Comparison of ENCODE assay signal across 19 cellular contexts in the genomic region with DNA sequence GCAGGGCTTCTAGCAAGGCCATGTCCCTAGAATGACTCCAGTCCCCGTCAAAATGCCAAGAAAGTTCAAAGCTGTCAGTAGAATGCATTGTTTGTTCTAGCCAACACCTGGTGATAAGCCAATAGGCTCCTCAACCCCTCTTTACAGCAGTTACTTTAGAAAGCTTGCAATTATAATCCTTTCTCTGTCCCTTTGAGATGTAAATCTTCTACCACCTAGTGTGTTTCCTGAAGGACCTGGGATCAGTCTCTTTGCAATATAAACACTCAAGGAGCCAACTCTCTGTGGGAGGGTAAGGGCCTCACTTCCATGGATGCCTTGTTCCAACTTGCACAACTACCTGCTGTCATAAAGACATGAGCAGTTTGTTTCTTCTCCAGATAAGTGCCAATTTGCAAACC.
DNase-seq lines count a peak whose midpoint lies in the region; ATAC-seq and TF ChIP-seq lines count a peak whose summit lies in the region.
"Had no signal": no experiment of that assay in that cellular context is flagged by ENCODE, and none has a peak within 500 bp of the region (broad histone marks: within the 10 kb centered on the region; RNA-seq: fewer than 3 reads in every experiment).

No MANE protein-coding gene starts in this region.

- no peak overlapping the region for H3K4me3 ChIP-seq in H7 (ENCODE audit: insufficient read depth, low read depth, low read length)
- no peak overlapping the region for H3K4me3 ChIP-seq in A673 (ENCODE audit: low read depth, low read length, poor library complexity, severe bottlenecking)
- H3K4me3 ChIP-seq: MG63 had no signal

- H3K36me3 ChIP-seq in H7 (replicated peaks; ENCODE audit: control insufficient read depth, insufficient read depth, low read length): no peaks in the 10 kb centered on the region
- no peaks in the 10 kb centered on the region for H3K36me3 ChIP-seq in A673 (ENCODE audit: insufficient read depth, low read length, poor library complexity, severe bottlenecking)
- H3K36me3 ChIP-seq: MG63 had no signal

- intact Hi-C loops in A673 (cut with micrococcal nuclease; ENCODE audit: unreplicated experiment): no loop called here

- TF ChIP-seq CTCF in A673 (conservative IDR thresholded peaks at IDR 0.05; ENCODE audit: low read depth, low read length): no peak

- POLR2A ChIA-PET in A673 (lab: Charles Lee; ENCODE audit: low non-redundant PET): no interaction called here

- BruUV-seq in A673 (replicated peaks; lab: Mats Ljungman, UMichigan): no TSS peak

- peak; percentile 38 for DNase-seq in H7
- DNase-seq in NCI-H146 treated with DMSO at 0.1 percent for 48 hours (lab: John Stamatoyannopoulos, UW; ENCODE audit: unreplicated experiment): peak; percentile 68
- peak; percentile 84 for DNase-seq in astrocyte of the hippocampus (ENCODE audit: low read depth, low spot score)
- DNase-seq in left lobe of liver (ENCODE audit: low spot score): no peak
- no peak for DNase-seq in A673 (ENCODE audit: low spot score)
- DNase-seq in hippocampal formation (lab: John Stamatoyannopoulos, UW): no peak
- DNase-seq: activated naive CD8-positive, alpha-beta T cell treated with anti-CD3 and anti-CD28 coated beads for 36 hours; CD8-positive, alpha-beta T cell; effector memory CD8-positive, alpha-beta T cell; IMR-90; MG63; NCI-H1930; NCI-H526 treated with DMSO at 0.1 percent for 48 hours; Right ventricle myocardium superior; stimulated activated CD4-positive, alpha-beta T cell treated with anti-CD3 and anti-CD28 coated beads, Interleukin-12 subunit alpha, Interleukin-12 subunit beta, amount 100 ng/mL, for 4 hours; trophoblast cell had no signal

- H3K27ac ChIP-seq in A673 (ENCODE audit: low read depth, low read length, poor library complexity, severe bottlenecking): no peak overlapping the region

- peak; percentile 87 for ATAC-seq in left lobe of liver
- no peak for ATAC-seq in GM19463 (IDR thresholded peaks at IDR 0.05; ENCODE audit: unreplicated experiment)
- ATAC-seq in HG02885 (IDR thresholded peaks at IDR 0.05; ENCODE audit: poor library complexity, unreplicated experiment): no peak
- ATAC-seq: activated CD4-positive, CD25-positive, alpha-beta regulatory T cell treated with anti-CD3 and anti-CD28 coated beads, Interleukin-2, amount 50 U/mL, for 24 hours; CD8-positive, alpha-beta T cell; effector memory CD8-positive, alpha-beta T cell had no signal

- H3K27me3 ChIP-seq in H7 (ENCODE audit: control insufficient read depth, insufficient read depth, low read length): no peaks in the 10 kb centered on the region
- H3K27me3 ChIP-seq in A673 (replicated peaks; ENCODE audit: insufficient read depth, low read depth, low read length, poor library complexity): no peaks in the 10 kb centered on the region
- H3K27me3 ChIP-seq: MG63 had no signal

- CTCF ChIA-PET in A673 (lab: Charles Lee): no interaction called here

- no peaks in the 10 kb centered on the region for H3K4me1 ChIP-seq in A673 (ENCODE audit: insufficient read depth, low read length, poor library complexity, severe bottlenecking)

- no peaks in the 10 kb centered on the region for H3K9me3 ChIP-seq in A673 (ENCODE audit: low read depth, low read length, poor library complexity, severe bottlenecking)
- H3K9me3 ChIP-seq: MG63 had no signal

Comparison
In these comparisons a context has a peak if more than half of its experiments do, and no peak if none do; other contexts are left out.
1. DNase-seq: peak in H7 (single experiment), NCI-H146 treated with DMSO at 0.1 percent for 48 hours (single experiment) and astrocyte of the hippocampus (single experiment); none in left lobe of liver (single experiment), A673 (single experiment) and hippocampal formation (0 of 2).